8 cellular contexts compared by ENCODE assay signal in genomic region chr20:25237610-25238318, GRCh38. TPM values are rescaled to one million over a fixed set of nuclear protein-coding genes. Genes with fewer than 3 reads are reported as not detected.
DNase-seq lines count a peak whose midpoint lies in the region; ATAC-seq and TF ChIP-seq lines count a peak whose summit lies in the region.

No MANE protein-coding gene starts in this region.

- no peaks in the 10 kb centered on the region for H3K27me3 ChIP-seq in A673 (replicated peaks; ENCODE audit: insufficient read depth, low read depth, low read length, poor library complexity)

- peaks cover 28% of the 10 kb centered on the region for H3K27me3 Mint-ChIP-seq in activated naive CD8-positive, alpha-beta T cell treated with anti-CD3 and anti-CD28 coated beads for 36 hours

- peak overlapping the region; percentile 54 for H3K4me3 Mint-ChIP-seq in activated naive CD8-positive, alpha-beta T cell treated with anti-CD3 and anti-CD28 coated beads for 36 hours

- H3K4me1 ChIP-seq in A673 (ENCODE audit: insufficient read depth, low read length, poor library complexity, severe bottlenecking) = peaks cover 17% of the 10 kb centered on the region

- DNase-seq in A673 (ENCODE audit: low spot score) (peak; percentile 87), OCI-M1 (lab: John Stamatoyannopoulos, UW) (peak; percentile 95), hepatic stellate cell (ENCODE audit: low spot score) (peak; percentile 98), NCI-H2171 treated with DMSO at 0.1 percent for 48 hours (lab: John Stamatoyannopoulos, UW) (no peak), cortex of kidney (lab: John Stamatoyannopoulos, UW) (no peak)
- DNase-seq in activated naive CD8-positive, alpha-beta T cell treated with anti-CD3 and anti-CD28 coated beads for 36 hours = peak; percentile 77
- DNase-seq in stimulated activated CD4-positive, alpha-beta T cell treated with anti-CD3 and anti-CD28 coated beads, Interleukin-2, amount 100 ng/mL, for 4 hours (ENCODE audit: low read depth) = peak; percentile 41

- H3K36me3 ChIP-seq in A673 (ENCODE audit: insufficient read depth, low read length, poor library complexity, severe bottlenecking) = no peaks in the 10 kb centered on the region

- TSS peak; percentile 84 for BruUV-seq in A673 (replicated peaks; lab: Mats Ljungman, UMichigan)

- intact Hi-C loops in A673 (cut with micrococcal nuclease; ENCODE audit: unreplicated experiment) = no loop called here

- POLR2A ChIA-PET in A673 (lab: Charles Lee; ENCODE audit: low non-redundant PET) = no interaction called here

- CTCF ChIA-PET in A673 (lab: Charles Lee) = no interaction called here

- peaks cover 3% of the 10 kb centered on the region for H3K36me3 Mint-ChIP-seq in activated naive CD8-positive, alpha-beta T cell treated with anti-CD3 and anti-CD28 coated beads for 36 hours

- peaks cover 16% of the 10 kb centered on the region for H3K4me1 Mint-ChIP-seq in activated naive CD8-positive, alpha-beta T cell treated with anti-CD3 and anti-CD28 coated beads for 36 hours

- H3K4me3 ChIP-seq in A673 (ENCODE audit: low read depth, low read length, poor library complexity, severe bottlenecking) = no peak overlapping the region

- no peak for TF ChIP-seq CTCF in A673 (conservative IDR thresholded peaks at IDR 0.05; ENCODE audit: low read depth, low read length)

- H3K27ac Mint-ChIP-seq in activated naive CD8-positive, alpha-beta T cell treated with anti-CD3 and anti-CD28 coated beads for 36 hours = peak overlapping the region; percentile 92

- no peaks in the 10 kb centered on the region for H3K9me3 Mint-ChIP-seq in activated naive CD8-positive, alpha-beta T cell treated with anti-CD3 and anti-CD28 coated beads for 36 hours

- no peaks in the 10 kb centered on the region for H3K9me3 ChIP-seq in A673 (ENCODE audit: low read depth, low read length, poor library complexity, severe bottlenecking)

- H3K27ac ChIP-seq in A673 (ENCODE audit: low read depth, low read length, poor library complexity, severe bottlenecking) = peak overlapping the region; percentile 86

- ATAC-seq in GM21576 (IDR thresholded peaks at IDR 0.05; ENCODE audit: unreplicated experiment) = peak; percentile 77

RNA-seq across cellular contexts. Expression of gene PYGB, which starts 10.1 kb away (rescaled TPM):
- total RNA-seq in A673 (2021) = 52.3 and 53.5 TPM in 2 replicates
- total RNA-seq in activated naive CD8-positive, alpha-beta T cell treated with anti-CD3 and anti-CD28 coated beads for 36 hours = 10 to 100 TPM; 30.3 to 31.0 TPM

RNA-seq across cellular contexts. Expression of gene ENTPD6, which starts 42.3 kb away (rescaled TPM):
- total RNA-seq in A673 (2021) = 50.2 and 53.2 TPM in 2 replicates
- total RNA-seq in activated naive CD8-positive, alpha-beta T cell treated with anti-CD3 and anti-CD28 coated beads for 36 hours = 10 to 100 TPM; 35.2 to 40.2 TPM

Comparison
In these comparisons a context has a peak if more than half of its experiments do, and no peak if none do; other contexts are left out.
1. DNase-seq: peak in A673 (single experiment), OCI-M1 (single experiment), activated naive CD8-positive, alpha-beta T cell treated with anti-CD3 and anti-CD28 coated beads for 36 hours (single experiment), hepatic stellate cell (single experiment) and stimulated activated CD4-positive, alpha-beta T cell treated with anti-CD3 and anti-CD28 coated beads, Interleukin-2, amount 100 ng/mL, for 4 hours (single experiment); none in NCI-H2171 treated with DMSO at 0.1 percent for 48 hours (single experiment) and cortex of kidney (single experiment).